Comparison of ENCODE assay signal across 9 cellular contexts in genomic region chr16:10736926-10737625, GRCh38. TPM values are rescaled to one million over a fixed set of nuclear protein-coding genes. Genes with fewer than 3 reads are reported as not detected.
A peak's percentile ranks its signal among the peaks of the same experiment; 100 is the strongest.
DNase-seq lines count a peak whose midpoint lies in the region; ATAC-seq, FAIRE-seq and TF ChIP-seq lines count a peak whose summit lies in the region.
"Had no signal": no experiment of that assay in that cellular context is flagged by ENCODE, and none has a peak within 500 bp of the region (broad histone marks: within the 10 kb centered on the region; RNA-seq: fewer than 3 reads in every experiment).

No MANE protein-coding gene starts in this region.

- no peaks in the 10 kb centered on the region for H3K9me3 ChIP-seq in CD4-positive, alpha-beta memory T cell (ENCODE audit: control insufficient read depth in 1 of 2, low read length in 2 of 2)
- H3K9me3 ChIP-seq in GM12878 (replicated peaks; ENCODE audit: control insufficient read depth, insufficient read depth, low read length) (no peaks in the 10 kb centered on the region), skeletal muscle satellite cell (replicated peaks; ENCODE audit: low read length) (no peaks in the 10 kb centered on the region)

- peak; percentile 87 to 94 (median 90); a peak in 5 of 6 replicates for TF ChIP-seq CTCF in GM12878 (IDR thresholded peaks at IDR 0.05 in 2 of 3, conservative IDR thresholded peaks at IDR 0.05 in 1 of 3; ENCODE audit: control insufficient read depth in 2 of 3, extremely low read depth in 1 of 3, insufficient read depth in 1 of 3, low read depth in 3 of 3, low read length in 3 of 3)

- no peak for TF ChIP-seq EP300 in GM12878 (IDR thresholded peaks at IDR 0.05; ENCODE audit: borderline replicate concordance in 1 of 2, control insufficient read depth in 1 of 2, low read depth in 2 of 2, low read length in 2 of 2)

- H3K4me2 ChIP-seq in GM12878 (ENCODE audit: control insufficient read depth, insufficient read depth) (peak overlapping the region; percentile 73), skeletal muscle satellite cell (ENCODE audit: low read length) (peak overlapping the region; percentile 58)

- H3K27me3 ChIP-seq in CD4-positive, alpha-beta memory T cell (ENCODE audit: insufficient read depth, low read length): no peaks in the 10 kb centered on the region
- H3K27me3 ChIP-seq in GM12878 (replicated peaks in 1 of 2; ENCODE audit: control insufficient read depth in 2 of 2, insufficient read depth in 2 of 2, low read length in 1 of 2) (no peaks in the 10 kb centered on the region), skeletal muscle satellite cell (ENCODE audit: control insufficient read depth, insufficient read depth, low read length) (no peaks in the 10 kb centered on the region)

- FAIRE-seq in TTC549 (lab: Jason Lieb, UNC) (peak; percentile 28), GM12878 (lab: Jason Lieb, UNC) (peak; percentile 56)

- H3K27me3 Mint-ChIP-seq in CD4-positive, alpha-beta memory T cell: no peaks in the 10 kb centered on the region

- SMC1A ChIA-PET in GM12878 (lab: Charles Lee; ENCODE audit: uncharacterized antibody, unreplicated experiment): interaction anchor here (0.6 to 6.0 kb wide), 29 partner anchors 16 to 479 kb away, joined by 3 to 104 read pairs (median 4); partner anchors contain the start of gene CIITA

- DNase-seq in CD4-positive, alpha-beta memory T cell: peak; percentile 76 to 78 (median 78)
- peak; percentile 52 for DNase-seq in HCEC 1CT
- DNase-seq in NCI-H2081 treated with DMSO at 0.1 percent for 48 hours (lab: John Stamatoyannopoulos, UW): peak; percentile 15
- DNase-seq in GM12878 (ENCODE audit: low read depth, low spot score): peak; percentile 65
- peak; percentile 36 for DNase-seq in iPS DF 4.7 (ENCODE audit: extremely low read depth, low spot score)

- H3K4me3 ChIP-seq in CD4-positive, alpha-beta memory T cell (ENCODE audit: low read length in 2 of 2): peak overlapping the region in 1 of 2 donors; percentile 20
- peak overlapping the region; percentile 13; the same call in 1 of the 2 replicates for H3K4me3 ChIP-seq in GM12878
- H3K4me3 ChIP-seq in skeletal muscle satellite cell (ENCODE audit: low read length): no peak overlapping the region

- peak overlapping the region; percentile 36 to 91 (median 86) for H3K27ac Mint-ChIP-seq in CD4-positive, alpha-beta memory T cell

- no peaks in the 10 kb centered on the region for H3K36me3 ChIP-seq in CD4-positive, alpha-beta memory T cell (ENCODE audit: insufficient read depth, low read length)
- H3K36me3 ChIP-seq in GM12878 (ENCODE audit: control insufficient read depth in 2 of 2, insufficient read depth in 2 of 2, low read length in 1 of 2) (no peaks in the 10 kb centered on the region), skeletal muscle satellite cell (ENCODE audit: insufficient read depth, low read length) (no peaks in the 10 kb centered on the region)

- RAD21 ChIA-PET in GM12878 (lab: Charles Lee; ENCODE audit: unreplicated experiment): interaction anchor here (0.7 to 5.6 kb wide), 40 partner anchors 16 to 479 kb away, joined by 3 to 85 read pairs (median 5); partner anchors contain the start of gene CIITA

- H3K4me3 Mint-ChIP-seq in CD4-positive, alpha-beta memory T cell: peak overlapping the region; percentile 64 to 82 (median 74)

- in situ Hi-C loops in GM12878 (cut with MboI): loop anchor here (5.0 to 10.0 kb wide), 4 partner anchors 225 to 1592 kb away; no protein-coding TSS in a partner anchor

- ATAC-seq in GM12878: peak; percentile 45
- no peak for ATAC-seq in HG03139 (IDR thresholded peaks at IDR 0.05; ENCODE audit: unreplicated experiment)

- H3K9me3 Mint-ChIP-seq in CD4-positive, alpha-beta memory T cell: peaks cover 0 to 2% (median 0%) of the 10 kb centered on the region in 8 donors

- peaks cover 3 to 12% (median 9%) of the 10 kb centered on the region in 4 donors for H3K4me1 Mint-ChIP-seq in CD4-positive, alpha-beta memory T cell

- peak overlapping the region; percentile 71; the same call in 1 of the 2 replicates for H2AFZ ChIP-seq in GM12878 (ENCODE audit: control insufficient read depth, low read depth, low read length)

- H3K79me2 ChIP-seq in GM12878 (ENCODE audit: control insufficient read depth, insufficient read depth, low read length): no peaks in the 10 kb centered on the region

- 19% methylated on average over 15 of the region's 15 CpGs for WGBS in GM12878 (ENCODE audit: insufficient coverage, insufficient replicate concordance, low lambda C conversion rate, missing lambda C conversion rate)

- peak; percentile 97 for TF ChIP-seq RAD21 in GM12878 (IDR thresholded peaks at IDR 0.05; ENCODE audit: insufficient read depth, low read depth, low read length)

- CTCF ChIA-PET in CD4-positive, alpha-beta memory T cell (lab: Charles Lee; ENCODE audit: partially characterized antibody): interaction anchor here (0.6 to 9.2 kb wide), 21 partner anchors 9 to 1586 kb away, joined by 3 to 171 read pairs (median 3); no protein-coding TSS in a partner anchor
- CTCF ChIA-PET in GM12878 (lab: Yijun Ruan, JAX): interaction anchor here (0.6 to 7.7 kb wide), 37 partner anchors 28 to 480 kb away, joined by 3 to 191 read pairs (median 4); partner anchors contain the start of genes ATF7IP2 and CIITA

- peak overlapping the region; percentile 63 for H3K9ac ChIP-seq in GM12878 (ENCODE audit: control insufficient read depth, insufficient read depth, low read length)
- H3K9ac ChIP-seq in skeletal muscle satellite cell (ENCODE audit: low read depth, low read length): peak overlapping the region; percentile 36

- POLR2A ChIA-PET in CD4-positive, alpha-beta memory T cell (lab: Charles Lee; ENCODE audit: partially characterized antibody): interaction anchor here (0.6 kb wide), 2 partner anchors 272 to 1858 kb away, joined by 3 to 5 read pairs; no protein-coding TSS in a partner anchor
- POLR2A ChIA-PET in GM12878 (lab: Charles Lee): interaction anchor here (0.6 to 4.0 kb wide), 8 partner anchors 16 to 370 kb away, joined by 3 to 25 read pairs (median 4); partner anchors contain the start of gene CIITA

- intact Hi-C loops in CD4-positive, alpha-beta memory T cell (cut with micrococcal nuclease): loop anchor here (1.0 kb wide), 3 partner anchors 216 to 423 kb away; no protein-coding TSS in a partner anchor
- intact Hi-C loops in GM12878 (cut with micrococcal nuclease; ENCODE audit: unreplicated experiment): loop anchor here (1.0 to 5.0 kb wide), 5 partner anchors 181 to 480 kb away; partner anchors contain the start of gene ATF7IP2

- H3K4me1 ChIP-seq in CD4-positive, alpha-beta memory T cell (ENCODE audit: insufficient read depth, low read length): peaks cover 14% of the 10 kb centered on the region
- H3K4me1 ChIP-seq in GM12878 (ENCODE audit: control insufficient read depth, insufficient read depth, low read length) (peaks cover 40% of the 10 kb centered on the region), skeletal muscle satellite cell (ENCODE audit: control insufficient read depth, insufficient read depth, low read length) (peaks cover 15% of the 10 kb centered on the region)

- BruUV-seq in GM12878 (replicated peaks; lab: Mats Ljungman, UMichigan): no TSS peak

- no peaks in the 10 kb centered on the region for H4K20me1 ChIP-seq in GM12878 (ENCODE audit: control insufficient read depth, insufficient read depth)

- TF ChIP-seq POLR2A in GM12878 (IDR thresholded peaks at IDR 0.05; ENCODE audit: low read depth, low read length): no peak

- H3K36me3 Mint-ChIP-seq in CD4-positive, alpha-beta memory T cell: peaks cover 0 to 4% of the 10 kb centered on the region in 2 donors

- peak overlapping the region; percentile 19 for H3K27ac ChIP-seq in CD4-positive, alpha-beta memory T cell (ENCODE audit: low read depth, low read length)
- H3K27ac ChIP-seq in GM12878 (ENCODE audit: control insufficient read depth, insufficient read depth): peak overlapping the region; percentile 82

RNA-seq across cellular contexts. Expression of gene NUBP1, which starts 6.6 kb away (rescaled TPM):
- total RNA-seq in CD4-positive, alpha-beta memory T cell: 10 to 100 TPM; 23.5 to 28.4 TPM
- 10 to 100 TPM; 34.3 to 36.2 TPM for polyA plus RNA-seq in CD4-positive, alpha-beta memory T cell
- 11.1 and 12.4 TPM in 2 replicates for total RNA-seq in GM12878 (2013; cell fraction: nucleolus; rRNA removed)
- total RNA-seq in GM12878 (2014; rRNA removed) (49.6 and 56.9 TPM in 2 replicates), GM12878 (2014; rRNA removed; fragmentation: Illumina TruSeq; extraction: Trizol) (53.6 and 55.1 TPM in 2 replicates), GM12878 (2021) (46.7 and 53.3 TPM in 2 replicates)
- polyA plus RNA-seq in GM12878 (2011; ENCODE audit: low read depth): 33.6 TPM
- polyA plus RNA-seq in GM12878 (2011; rRNA removed) (64.3 and 74.9 TPM in 2 replicates), GM12878 (2014; fragmentation: Illumina TruSeq; extraction: Trizol) (51.5 and 66.9 TPM in 2 replicates), GM12878 (2014; fragmentation: Nextera tagmentation; extraction: Ambion mirVana) (10 to 100 TPM; 31.0 to 36.3 TPM), GM12878 (2014; rRNA removed) (62.8 and 65.7 TPM in 2 replicates), GM12878 (2016; fragmentation: Nextera tagmentation; extraction: Ambion mirVana) (10 to 100 TPM; 59.7 to 60.7 TPM)
- polyA plus RNA-seq in GM12878 (2011; cell fraction: cytosol; rRNA removed): 82.8 and 88.2 TPM in 2 replicates
- polyA plus RNA-seq in GM12878 (2011; cell fraction: nucleus; rRNA removed): 47.6 and 55.6 TPM in 2 replicates
- polyA plus RNA-seq in GM12878 (2012): 40.3 and 47.4 TPM in 2 replicates
- polyA minus RNA-seq in GM12878 (2011; rRNA and poly(A)+ RNA removed): 36.2 and 42.1 TPM in 2 replicates
- polyA minus RNA-seq in GM12878 (2011; cell fraction: cytosol; rRNA and poly(A)+ RNA removed): 20.0 and 22.7 TPM in 2 replicates
- polyA minus RNA-seq in GM12878 (2011; cell fraction: nucleus; rRNA and poly(A)+ RNA removed): 8.1 and 12.7 TPM in 2 replicates
- total RNA-seq in skeletal muscle satellite cell (2012; rRNA removed): 14.4 and 22.5 TPM in 2 replicates

RNA-seq across cellular contexts. Expression of gene TEKT5, which starts 42.3 kb away (rescaled TPM):
- not detected for total RNA-seq in CD4-positive, alpha-beta memory T cell
- not detected for polyA plus RNA-seq in CD4-positive, alpha-beta memory T cell
- 4.6 and 6.3 TPM in 2 replicates for total RNA-seq in GM12878 (2013; cell fraction: nucleolus; rRNA removed)
- total RNA-seq in GM12878 (2014; rRNA removed) (0.22 and 1.1 TPM in 2 replicates), GM12878 (2014; rRNA removed; fragmentation: Illumina TruSeq; extraction: Trizol) (0.18 and 0.40 TPM in 2 replicates), GM12878 (2021) (0.80 and 2.2 TPM in 2 replicates)
- 0.26 TPM for polyA plus RNA-seq in GM12878 (2011; ENCODE audit: low read depth)
- polyA plus RNA-seq in GM12878 (2011; rRNA removed) (0.66 and 0.68 TPM in 2 replicates), GM12878 (2014; fragmentation: Illumina TruSeq; extraction: Trizol) (0.19 and 0.93 TPM in 2 replicates), GM12878 (2014; fragmentation: Nextera tagmentation; extraction: Ambion mirVana) (under 1 TPM; 0.47 to 0.64 TPM), GM12878 (2014; rRNA removed) (1.1 and 1.8 TPM in 2 replicates), GM12878 (2016; fragmentation: Nextera tagmentation; extraction: Ambion mirVana) (under 1 TPM in 1 of 2 experiments, not detected in 1; 0.79 TPM)
- polyA plus RNA-seq in GM12878 (2011; cell fraction: cytosol; rRNA removed): 0.85 and 0.92 TPM in 2 replicates
- polyA plus RNA-seq in GM12878 (2011; cell fraction: nucleus; rRNA removed): 1.8 and 2.1 TPM in 2 replicates
- polyA plus RNA-seq in GM12878 (2012): 0.48 and 1.1 TPM in 2 replicates
- polyA minus RNA-seq in GM12878 (2011; rRNA and poly(A)+ RNA removed): 0.44 and 0.82 TPM in 2 replicates
- polyA minus RNA-seq in GM12878 (2011; cell fraction: cytosol; rRNA and poly(A)+ RNA removed): not detected in 2 replicates
- polyA minus RNA-seq in GM12878 (2011; cell fraction: nucleus; rRNA and poly(A)+ RNA removed): 0.48 TPM in 1 of 2 replicates, not detected in the other
- total RNA-seq in skeletal muscle satellite cell (2012; rRNA removed): not detected in 2 replicates
- total RNA-seq: T-helper 1 cell treated with Interleukin-12 subunit alpha and Interleukin-12 subunit beta and Interleukin-4 antibody, amounts not matched to agents 30 ng/mL and 1 ng/mL, for 36 hours had no signal

Comparison
In these comparisons a context has a peak if more than half of its experiments do, and no peak if none do; other contexts are left out.
1. DNase-seq: peak in every context shown above with its lines; median percentile 78 in CD4-positive, alpha-beta memory T cell; 65 in GM12878; 52 in HCEC 1CT; 36 in iPS DF 4.7; 15 in NCI-H2081 treated with DMSO at 0.1 percent for 48 hours.